Comparison of ENCODE assay signal across 31 cellular contexts in the genomic region with DNA sequence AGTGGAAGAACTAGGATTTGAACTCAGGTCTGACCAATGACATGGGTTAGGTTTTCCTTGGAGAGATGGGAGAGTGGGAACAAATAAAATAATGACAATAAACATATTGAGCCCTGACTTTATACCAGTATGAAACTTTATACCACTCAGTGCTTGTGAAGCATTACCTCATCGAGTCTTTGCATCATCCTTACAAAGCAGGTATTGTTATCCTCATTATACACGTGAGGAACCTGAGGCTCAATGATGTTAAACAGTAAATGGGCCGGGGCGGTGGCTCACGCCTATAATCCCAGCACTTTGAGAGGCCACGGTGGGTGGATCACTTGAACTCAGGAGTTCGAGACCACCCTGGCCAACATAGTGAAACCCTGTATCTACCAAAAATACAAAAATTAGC. TPM values are rescaled to one million over a fixed set of nuclear protein-coding genes. Genes with fewer than 3 reads are reported as not detected.
"Had no signal": no experiment of that assay in that cellular context is flagged by ENCODE, and none has a peak within 500 bp of the region (broad histone marks: within the 10 kb centered on the region; RNA-seq: fewer than 3 reads in every experiment).

No MANE protein-coding gene starts in this region.

- H3K4me1 ChIP-seq: esophagus squamous epithelium, gastroesophageal sphincter had no signal

- ATAC-seq: activated CD4-positive, CD25-positive, alpha-beta regulatory T cell treated with anti-CD3 and anti-CD28 coated beads, Interleukin-2, amount 50 U/mL, for 24 hours; activated CD8-positive, alpha-beta T cell treated with anti-CD3 and anti-CD28 coated beads for 36 hours; activated T-cell treated with anti-CD3 and anti-CD28 coated beads, Interleukin-2, amount 50 U/mL, for 4 hours; activated T-helper 17 cell treated with anti-CD3 and anti-CD28 coated beads, Interleukin-2, amount 50 U/mL, for 72 hours; effector memory CD8-positive, alpha-beta T cell; gastroesophageal sphincter; heart right ventricle; T-helper 17 cell had no signal

- H3K4me3 ChIP-seq: esophagus squamous epithelium, gastroesophageal sphincter, heart right ventricle had no signal

- DNase-seq: activated B cell treated with CpG ODN at 0.5 μM for 24 hours; activated CD4-positive, alpha-beta T cell treated with anti-CD3 and anti-CD28 coated beads for 48 hours; activated CD4-positive, alpha-beta T cell treated with anti-CD3 and anti-CD28 coated beads, Interleukin-2, amount 50 U/mL, for 1 hour; activated CD4-positive, alpha-beta T cell treated with anti-CD3 and anti-CD28 coated beads, Interleukin-2, amount 50 U/mL, for 48 hours; activated CD8-positive, alpha-beta memory T cell treated with anti-CD3 and anti-CD28 coated beads for 24 hours; activated CD8-positive, alpha-beta T cell treated with anti-CD3 and anti-CD28 coated beads for 36 hours; activated effector memory CD4-positive, alpha-beta T cell treated with Interleukin-2 at 50 U/mL for 16 hours; activated gamma-delta T cell treated with Interleukin-2 at 50 U/mL for 16 hours; activated naive CD4-positive, alpha-beta T cell treated with anti-CD3 and anti-CD28 coated beads, Interleukin-2, amount 50 U/mL, for 16 hours; activated naive CD4-positive, alpha-beta T cell treated with Interleukin-2 at 50 U/mL for 16 hours; activated T-cell treated with anti-CD3 and anti-CD28 coated beads, Interleukin-2, amount 50 U/mL, for 4 hours; amniotic stem cell; anterior cingulate cortex; brain microvascular endothelial cell; caudate nucleus; cortex of kidney; dermis blood vessel endothelial cell; effector CD4-positive, alpha-beta T cell; effector memory CD8-positive, alpha-beta T cell; esophagus squamous epithelium; foreskin melanocyte; heart right ventricle; T-helper 17 cell; T1000; WERI-Rb-1 had no signal

- H3K9me3 ChIP-seq: esophagus squamous epithelium, gastroesophageal sphincter, heart right ventricle had no signal

- H3K27me3 ChIP-seq: brain microvascular endothelial cell, esophagus squamous epithelium, gastroesophageal sphincter had no signal

- FAIRE-seq: astrocyte, colon had no signal

- H3K36me3 ChIP-seq: brain microvascular endothelial cell, esophagus squamous epithelium, gastroesophageal sphincter, heart right ventricle, WERI-Rb-1 had no signal

- H3K27ac ChIP-seq: brain microvascular endothelial cell, epithelial cell of prostate, esophagus squamous epithelium, gastroesophageal sphincter, heart right ventricle, WERI-Rb-1 had no signal

RNA-seq across cellular contexts. Expression of gene HHEX, which starts 47.7 kb away (rescaled TPM):
- total RNA-seq: astrocyte had no signal
